ENCODE assay signal across 1 cellular context in genomic region chr9:122214507-122214906, GRCh38.
TF ChIP-seq lines count a peak whose summit lies in the region.

No MANE protein-coding gene starts in this region.

TF ChIP-seq in neural cell, 6 proteins besides CTCF, POLR2A, EP300 and RAD21 (continued from another document):
- TF ChIP-seq, protein P1, sequence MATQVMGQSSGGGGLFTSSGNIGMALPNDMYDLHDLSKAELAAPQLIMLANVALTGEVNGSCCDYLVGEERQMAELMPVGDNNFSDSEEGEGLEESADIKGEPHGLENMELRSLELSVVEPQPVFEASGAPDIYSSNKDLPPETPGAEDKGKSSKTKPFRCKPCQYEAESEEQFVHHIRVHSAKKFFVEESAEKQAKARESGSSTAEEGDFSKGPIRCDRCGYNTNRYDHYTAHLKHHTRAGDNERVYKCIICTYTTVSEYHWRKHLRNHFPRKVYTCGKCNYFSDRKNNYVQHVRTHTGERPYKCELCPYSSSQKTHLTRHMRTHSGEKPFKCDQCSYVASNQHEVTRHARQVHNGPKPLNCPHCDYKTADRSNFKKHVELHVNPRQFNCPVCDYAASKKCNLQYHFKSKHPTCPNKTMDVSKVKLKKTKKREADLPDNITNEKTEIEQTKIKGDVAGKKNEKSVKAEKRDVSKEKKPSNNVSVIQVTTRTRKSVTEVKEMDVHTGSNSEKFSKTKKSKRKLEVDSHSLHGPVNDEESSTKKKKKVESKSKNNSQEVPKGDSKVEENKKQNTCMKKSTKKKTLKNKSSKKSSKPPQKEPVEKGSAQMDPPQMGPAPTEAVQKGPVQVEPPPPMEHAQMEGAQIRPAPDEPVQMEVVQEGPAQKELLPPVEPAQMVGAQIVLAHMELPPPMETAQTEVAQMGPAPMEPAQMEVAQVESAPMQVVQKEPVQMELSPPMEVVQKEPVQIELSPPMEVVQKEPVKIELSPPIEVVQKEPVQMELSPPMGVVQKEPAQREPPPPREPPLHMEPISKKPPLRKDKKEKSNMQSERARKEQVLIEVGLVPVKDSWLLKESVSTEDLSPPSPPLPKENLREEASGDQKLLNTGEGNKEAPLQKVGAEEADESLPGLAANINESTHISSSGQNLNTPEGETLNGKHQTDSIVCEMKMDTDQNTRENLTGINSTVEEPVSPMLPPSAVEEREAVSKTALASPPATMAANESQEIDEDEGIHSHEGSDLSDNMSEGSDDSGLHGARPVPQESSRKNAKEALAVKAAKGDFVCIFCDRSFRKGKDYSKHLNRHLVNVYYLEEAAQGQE (IDR thresholded peaks at IDR 0.05; ENCODE audit: borderline replicate concordance): no peak
TF ChIP-seq in neural cell: peak in this region for 0.
